ENCODE assay signal across 32 cellular contexts in genomic region chr10:95637140-95637539, GRCh38.
"Had no signal": no experiment of that assay in that cellular context is flagged by ENCODE, and none has a peak within 500 bp of the region (broad histone marks: within the 10 kb centered on the region; RNA-seq: fewer than 3 reads in every experiment).

No MANE protein-coding gene starts in this region.

- H3K27me3 ChIP-seq: neutrophil, spleen, suprapubic skin, testis, tibial artery, transverse colon, upper lobe of right lung, uterus had no signal

- H3K27me3 Mint-ChIP-seq: naive B cell; naive thymus-derived CD8-positive, alpha-beta T cell; natural killer cell treated with Interleukin-12 subunit alpha and Interleukin-12 subunit beta and Interleukin-15 and Interleukin-18, amount 100 ng/mL, for 72 hours; progenitor cell of endocrine pancreas; stimulated activated naive CD8-positive, alpha-beta T cell treated with anti-CD3 and anti-CD28 coated beads, Interleukin-15, amount 100 ng/mL, for 72 hours; type B pancreatic cell had no signal

- H3K4me3 Mint-ChIP-seq: naive B cell; naive thymus-derived CD8-positive, alpha-beta T cell; natural killer cell treated with Interleukin-12 subunit alpha and Interleukin-12 subunit beta and Interleukin-15 and Interleukin-18, amount 100 ng/mL, for 72 hours; nephron progenitor cell; neural crest cell; stimulated activated effector memory CD8-positive, alpha-beta T cell treated with anti-CD3 and anti-CD28 coated beads, Interleukin-12 subunit alpha, Interleukin-12 subunit beta, amount 100 ng/mL, for 72 hours; stimulated activated naive CD8-positive, alpha-beta T cell treated with anti-CD3 and anti-CD28 coated beads, Interleukin-15, amount 100 ng/mL, for 72 hours; type B pancreatic cell had no signal

- H2AFZ ChIP-seq: parathyroid adenoma had no signal

- H3K79me2 ChIP-seq: parathyroid adenoma had no signal

- H3K36me3 ChIP-seq: uterus had no signal

- H3K4me2 ChIP-seq: smooth muscle cell had no signal

- H3K27ac ChIP-seq: neutrophil, parathyroid adenoma, psoas muscle, skin epidermis, spleen, suprapubic skin, testis, tibial artery, transverse colon, upper lobe of right lung, uterus had no signal

- H3K9me3 ChIP-seq: neutrophil, psoas muscle, spleen, suprapubic skin, testis, tibial artery, transverse colon, upper lobe of right lung, uterus had no signal

- DNase-seq: naive B cell; naive thymus-derived CD8-positive, alpha-beta T cell; nephron progenitor cell; nucleus accumbens; posterior cingulate gyrus; psoas muscle; right cardiac atrium; spleen; stimulated activated CD4-positive, alpha-beta T cell treated with anti-CD3 and anti-CD28 coated beads, Interleukin-15, amount 100 ng/mL, for 24 hours; stimulated activated CD4-positive, alpha-beta T cell treated with anti-CD3 and anti-CD28 coated beads, Interleukin-2, amount 100 ng/mL, for 24 hours; stimulated activated CD4-positive, alpha-beta T cell treated with anti-CD3 and anti-CD28 coated beads, Interleukin-2, amount 100 ng/mL, for 48 hours; stimulated activated CD4-positive, alpha-beta T cell treated with anti-CD3 and anti-CD28 coated beads, Interleukin-4, amount 100 ng/mL, for 24 hours; stimulated activated naive CD4-positive, alpha-beta T cell; stimulated activated naive CD8-positive, alpha-beta T cell treated with anti-CD3 and anti-CD28 coated beads, Interleukin-15, amount 100 ng/mL, for 72 hours; stimulated activated naive CD8-positive, alpha-beta T cell treated with anti-CD3 and anti-CD28 coated beads, Interleukin-15, Interleukin-2, amounts not matched to agents 100 U/mL and 50 U/mL, for 24 hours; substantia nigra; testis; tibial artery; transverse colon; upper lobe of right lung; uterus had no signal

- H3K4me1 Mint-ChIP-seq: naive B cell; naive thymus-derived CD8-positive, alpha-beta T cell; nephron progenitor cell; neural crest cell; stimulated activated effector memory CD8-positive, alpha-beta T cell treated with anti-CD3 and anti-CD28 coated beads, Interleukin-12 subunit alpha, Interleukin-12 subunit beta, amount 100 ng/mL, for 72 hours; stimulated activated naive CD8-positive, alpha-beta T cell treated with anti-CD3 and anti-CD28 coated beads, Interleukin-15, amount 100 ng/mL, for 72 hours had no signal

- H3K4me3 ChIP-seq: psoas muscle, skin epidermis, smooth muscle cell, spleen, suprapubic skin, testis, tibial artery, transverse colon, upper lobe of right lung, uterus had no signal

- ATAC-seq: naive thymus-derived CD8-positive, alpha-beta T cell; natural killer cell treated with Interleukin-12 subunit alpha and Interleukin-12 subunit beta and Interleukin-15 and Interleukin-18, amount 100 ng/mL, for 72 hours; psoas muscle; right cardiac atrium; sciatic nerve; stimulated activated effector memory CD8-positive, alpha-beta T cell treated with anti-CD3 and anti-CD28 coated beads, Interleukin-12 subunit alpha, Interleukin-12 subunit beta, amount 100 ng/mL, for 72 hours; stimulated activated naive CD8-positive, alpha-beta T cell treated with anti-CD3 and anti-CD28 coated beads, Interleukin-15, amount 100 ng/mL, for 72 hours; stimulated activated naive CD8-positive, alpha-beta T cell treated with anti-CD3 and anti-CD28 coated beads, Interleukin-15, Interleukin-2, amounts not matched to agents 100 U/mL and 50 U/mL, for 24 hours; upper lobe of right lung had no signal

- H3K27ac Mint-ChIP-seq: naive B cell; naive thymus-derived CD8-positive, alpha-beta T cell; natural killer cell treated with Interleukin-12 subunit alpha and Interleukin-12 subunit beta and Interleukin-15 and Interleukin-18, amount 100 ng/mL, for 72 hours; nephron progenitor cell; progenitor cell of endocrine pancreas; stimulated activated effector memory CD8-positive, alpha-beta T cell treated with anti-CD3 and anti-CD28 coated beads, Interleukin-12 subunit alpha, Interleukin-12 subunit beta, amount 100 ng/mL, for 72 hours; stimulated activated naive CD8-positive, alpha-beta T cell treated with anti-CD3 and anti-CD28 coated beads, Interleukin-15, amount 100 ng/mL, for 72 hours; type B pancreatic cell had no signal

- H3K9me3 Mint-ChIP-seq: naive B cell; naive thymus-derived CD8-positive, alpha-beta T cell; natural killer cell treated with Interleukin-12 subunit alpha and Interleukin-12 subunit beta and Interleukin-15 and Interleukin-18, amount 100 ng/mL, for 72 hours; nephron progenitor cell; neural crest cell; stimulated activated effector memory CD8-positive, alpha-beta T cell treated with anti-CD3 and anti-CD28 coated beads, Interleukin-12 subunit alpha, Interleukin-12 subunit beta, amount 100 ng/mL, for 72 hours; stimulated activated naive CD8-positive, alpha-beta T cell treated with anti-CD3 and anti-CD28 coated beads, Interleukin-15, amount 100 ng/mL, for 72 hours; type B pancreatic cell had no signal

- H3K4me1 ChIP-seq: parathyroid adenoma, psoas muscle, spleen, suprapubic skin, testis, tibial artery, upper lobe of right lung, uterus had no signal
